In genomic region chr12:38588618-38589309, GRCh38 we compare ENCODE assay signal across 10 cellular contexts.
"Had no signal": no experiment of that assay in that cellular context is flagged by ENCODE, and none has a peak within 500 bp of the region (broad histone marks: within the 10 kb centered on the region; RNA-seq: fewer than 3 reads in every experiment).

No MANE protein-coding gene starts in this region.

- DNase-seq: activated CD4-positive, alpha-beta T cell treated with anti-CD3 and anti-CD28 coated beads, Interleukin-2, amount 10 ng/mL, durations not matched to agents 7 days and 5 days; activated naive CD4-positive, alpha-beta T cell treated with Interleukin-2 at 50 U/mL for 16 hours; aorta; dorsolateral prefrontal cortex; hippocampal formation; stimulated activated CD4-positive, alpha-beta T cell treated with anti-CD3 and anti-CD28 coated beads, Interleukin-12 subunit alpha, Interleukin-12 subunit beta, amount 100 ng/mL, for 4 hours; stimulated activated CD4-positive, alpha-beta T cell treated with anti-CD3 and anti-CD28 coated beads, Interleukin-2, amount 100 ng/mL, for 24 hours; stomach; SW 1271; testis had no signal
